Comparison of ENCODE assay signal across 1 cellular context in the genomic region with DNA sequence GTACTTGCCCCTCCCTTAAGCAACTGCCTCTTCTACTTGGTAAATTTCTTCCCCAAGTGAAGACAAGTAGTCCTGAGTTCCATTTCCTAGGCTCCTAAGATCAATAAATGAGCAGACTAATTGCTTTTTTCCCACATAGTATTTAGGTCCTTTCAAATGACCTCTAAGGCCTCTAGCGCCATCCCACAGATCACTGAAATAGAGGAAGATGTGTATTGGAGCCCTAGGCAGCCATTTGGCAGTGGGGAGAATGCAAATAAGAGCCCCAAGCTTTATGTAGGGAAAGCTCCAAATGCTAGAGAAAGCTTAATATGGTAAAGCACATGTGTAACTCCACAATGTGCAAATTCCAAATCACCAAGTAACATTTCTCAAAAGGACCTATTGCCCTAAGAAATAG.
TF ChIP-seq lines count a peak whose summit lies in the region.

No MANE protein-coding gene starts in this region.

TF ChIP-seq in WTC11, 78 proteins besides CTCF, POLR2A, EP300 and RAD21 (continued from another document):
- TF ChIP-seq MLX (CRISPR knock-in tag; IDR thresholded peaks at IDR 0.05), result no peak
TF ChIP-seq in WTC11: peak in this region for 0.
